Comparison of ENCODE assay signal across 8 cellular contexts in genomic region chr3:58214484-58215316, GRCh38. TPM values are rescaled to one million over a fixed set of nuclear protein-coding genes. Genes with fewer than 3 reads are reported as not detected.
A peak's percentile ranks its signal among the peaks of the same experiment; 100 is the strongest.
DNase-seq lines count a peak whose midpoint lies in the region; ATAC-seq and TF ChIP-seq lines count a peak whose summit lies in the region.

No MANE protein-coding gene starts in this region.

- peak; percentile 37 for DNase-seq in activated naive CD4-positive, alpha-beta T cell treated with Interleukin-2 at 50 U/mL for 16 hours
- DNase-seq in activated naive CD4-positive, alpha-beta T cell treated with anti-CD3 and anti-CD28 coated beads, Interleukin-2, amount 10 ng/mL, durations not matched to agents 7 days and 5 days = no peak
- DNase-seq in NOMO-1 treated with DMSO at 0.1 percent for 48 hours (lab: John Stamatoyannopoulos, UW; ENCODE audit: unreplicated experiment) = peak; percentile 66
- peak; percentile 98 for DNase-seq in epithelial cell of prostate (ENCODE audit: low read depth, low spot score)
- peak; percentile 24 for DNase-seq in transverse colon
- DNase-seq in nucleus accumbens (lab: John Stamatoyannopoulos, UW) = no peak
- DNase-seq in cardiac septum (ENCODE audit: low spot score) = no peak

- no peaks in the 10 kb centered on the region for H3K9me3 Mint-ChIP-seq in activated naive CD4-positive, alpha-beta T cell treated with anti-CD3 and anti-CD28 coated beads, Interleukin-2, amount 10 ng/mL, durations not matched to agents 7 days and 5 days

- H3K4me3 ChIP-seq in transverse colon = no peak overlapping the region

- peak in 1 of 5 experiments; percentile 3 for TF ChIP-seq CTCF in transverse colon (IDR thresholded peaks at IDR 0.05)

- CTCF ChIA-PET in activated naive CD4-positive, alpha-beta T cell treated with anti-CD3 and anti-CD28 coated beads, Interleukin-2, amount 10 ng/mL, durations not matched to agents 7 days and 5 days (lab: Charles Lee) = interaction anchor here (0.9 to 3.2 kb wide), 7 partner anchors 12 to 92 kb away, joined by 3 to 22 read pairs (median 5); partner anchors contain the start of genes HTD2 and RPP14

- WGBS in transverse colon (ENCODE audit: low coverage in 1 of 2), 2 donors = 56 to 60% methylated on average over 3 to 7 of the region's 7 CpGs

- in situ Hi-C loops in transverse colon (cut with MboI; ENCODE audit: low pct_ligation_motif_present in 1 of 4, low pct_unique_long_range_greater_than_20kb in 1 of 4, low sequenced_read_pairs in 3 of 4) = no loop called here

- H3K27me3 Mint-ChIP-seq in activated naive CD4-positive, alpha-beta T cell treated with anti-CD3 and anti-CD28 coated beads, Interleukin-2, amount 10 ng/mL, durations not matched to agents 7 days and 5 days = peaks cover 42% of the 10 kb centered on the region

- no peaks in the 10 kb centered on the region for H3K36me3 ChIP-seq in transverse colon

- peak overlapping the region; percentile 91 for H3K27ac ChIP-seq in epithelial cell of prostate
- peak overlapping the region in 1 of 4 donors; percentile 12 for H3K27ac ChIP-seq in transverse colon

- peak; percentile 79 for ATAC-seq in HG02759 (IDR thresholded peaks at IDR 0.05; ENCODE audit: unreplicated experiment)

- peaks cover 8% of the 10 kb centered on the region for H3K4me1 Mint-ChIP-seq in activated naive CD4-positive, alpha-beta T cell treated with anti-CD3 and anti-CD28 coated beads, Interleukin-2, amount 10 ng/mL, durations not matched to agents 7 days and 5 days

- no peak overlapping the region for H3K4me3 Mint-ChIP-seq in activated naive CD4-positive, alpha-beta T cell treated with anti-CD3 and anti-CD28 coated beads, Interleukin-2, amount 10 ng/mL, durations not matched to agents 7 days and 5 days

- H3K27ac Mint-ChIP-seq in activated naive CD4-positive, alpha-beta T cell treated with anti-CD3 and anti-CD28 coated beads, Interleukin-2, amount 10 ng/mL, durations not matched to agents 7 days and 5 days = no peak overlapping the region

- H3K36me3 Mint-ChIP-seq in activated naive CD4-positive, alpha-beta T cell treated with anti-CD3 and anti-CD28 coated beads, Interleukin-2, amount 10 ng/mL, durations not matched to agents 7 days and 5 days = no peaks in the 10 kb centered on the region

- H3K27me3 ChIP-seq in transverse colon = no peaks in the 10 kb centered on the region

- intact Hi-C loops in transverse colon (cut with DNase I; ENCODE audit: low total_unique reads) = no loop called here
- intact Hi-C loops in cardiac septum (cut with DNase I) = loop anchor here (5.0 kb wide), 1 partner anchor 37 kb away; no protein-coding TSS in a partner anchor

- no peaks in the 10 kb centered on the region for H3K9me3 ChIP-seq in transverse colon

- TF ChIP-seq EP300 in transverse colon (IDR thresholded peaks at IDR 0.05; ENCODE audit: low read depth) = no peak

- peaks cover 0 to 11% (median 4%) of the 10 kb centered on the region in 4 donors for H3K4me1 ChIP-seq in transverse colon

- TF ChIP-seq POLR2A in transverse colon (IDR thresholded peaks at IDR 0.05) = no peak

RNA-seq across cellular contexts. Expression of gene DNASE1L3, which starts 3.9 kb away (rescaled TPM):
- total RNA-seq in transverse colon (1 to 10 TPM; 1.9 to 6.8 (median 3.6) TPM), cardiac septum (0.67 TPM)

RNA-seq across cellular contexts. Expression of gene ABHD6, which starts 22.9 kb away (rescaled TPM):
- total RNA-seq in transverse colon (10 to 100 TPM in 3 of 4 donors, 1 to 10 TPM in 1; 5.2 to 68.1 (median 32.0) TPM), cardiac septum (4.9 TPM)

Comparison
In these comparisons a context has a peak if more than half of its experiments do, and no peak if none do; other contexts are left out.
1. DNase-seq: peak in activated naive CD4-positive, alpha-beta T cell treated with Interleukin-2 at 50 U/mL for 16 hours (single experiment), NOMO-1 treated with DMSO at 0.1 percent for 48 hours (single experiment), epithelial cell of prostate (single experiment) and transverse colon (single experiment); none in activated naive CD4-positive, alpha-beta T cell treated with anti-CD3 and anti-CD28 coated beads, Interleukin-2, amount 10 ng/mL, durations not matched to agents 7 days and 5 days (single experiment), nucleus accumbens (0 of 56) and cardiac septum (single experiment).